10 cellular contexts compared by ENCODE assay signal in genomic region chr7:50317697-50318640, GRCh38. TPM values are rescaled to one million over a fixed set of nuclear protein-coding genes. Genes with fewer than 3 reads are reported as not detected.
DNase-seq lines count a peak whose midpoint lies in the region; ATAC-seq and TF ChIP-seq lines count a peak whose summit lies in the region.
"Had no signal": no experiment of that assay in that cellular context is flagged by ENCODE, and none has a peak within 500 bp of the region (broad histone marks: within the 10 kb centered on the region; RNA-seq: fewer than 3 reads in every experiment).

No MANE protein-coding gene starts in this region.

- TF ChIP-seq CTCF in upper lobe of left lung (IDR thresholded peaks at IDR 0.05): no peak

- no peak overlapping the region for H3K4me3 ChIP-seq in Karpas-422 (ENCODE audit: low read length)
- no peak overlapping the region for H3K4me3 ChIP-seq in upper lobe of left lung

- H3K4me2 ChIP-seq in Karpas-422 (ENCODE audit: low read depth, low read length, poor library complexity, severe bottlenecking): peak overlapping the region; percentile 58

- H3K4me3 Mint-ChIP-seq in activated naive CD8-positive, alpha-beta T cell treated with anti-CD3 and anti-CD28 coated beads, Interleukin-2, amount 50 U/mL, for 24 hours: peak overlapping the region; percentile 92

- no peaks in the 10 kb centered on the region for H3K27me3 Mint-ChIP-seq in activated naive CD8-positive, alpha-beta T cell treated with anti-CD3 and anti-CD28 coated beads, Interleukin-2, amount 50 U/mL, for 24 hours

- H3K27ac ChIP-seq in Karpas-422 (ENCODE audit: low read length) (peak overlapping the region; percentile 67), upper lobe of left lung (peak overlapping the region in 3 of 4 donors; percentile 8 to 63 (median 32))

- H3K36me3 Mint-ChIP-seq in activated naive CD8-positive, alpha-beta T cell treated with anti-CD3 and anti-CD28 coated beads, Interleukin-2, amount 50 U/mL, for 24 hours (ENCODE audit: low read depth): peaks cover 76% of the 10 kb centered on the region

- peaks cover 99% of the 10 kb centered on the region for H3K79me2 ChIP-seq in Karpas-422 (ENCODE audit: low read length)

- H3K36me3 ChIP-seq in Karpas-422 (ENCODE audit: insufficient read depth, low read length): peaks cover 48% of the 10 kb centered on the region
- H3K36me3 ChIP-seq in upper lobe of left lung: no peaks in the 10 kb centered on the region

- H3K9me3 ChIP-seq in Karpas-422 (ENCODE audit: low read length): no peaks in the 10 kb centered on the region
- H3K9me3 ChIP-seq in upper lobe of left lung: no peaks in the 10 kb centered on the region

- H2AFZ ChIP-seq in Karpas-422 (ENCODE audit: low read length): no peak overlapping the region

- DNase-seq in activated T-cell treated with anti-CD3 and anti-CD28 coated beads, Interleukin-2, amount 50 U/mL, for 1 hour: peak; percentile 60
- DNase-seq in activated T-cell treated with anti-CD3 and anti-CD28 coated beads for 4 hours: no peak
- no peak for DNase-seq in Karpas-422
- DNase-seq in activated naive CD8-positive, alpha-beta T cell treated with anti-CD3 and anti-CD28 coated beads, Interleukin-2, amount 50 U/mL, for 24 hours: no peak
- no peak for DNase-seq in upper lobe of left lung
- no peak for DNase-seq in NCI-H2081 treated with DMSO at 0.1 percent for 48 hours (lab: John Stamatoyannopoulos, UW)
- DNase-seq: NCI-H2171 treated with DMSO at 0.1 percent for 48 hours; stimulated activated CD4-positive, alpha-beta T cell treated with anti-CD3 and anti-CD28 coated beads, Interleukin-4, amount 100 ng/mL, for 4 hours had no signal

- H3K27me3 ChIP-seq in Karpas-422 (ENCODE audit: low read length) (no peaks in the 10 kb centered on the region), upper lobe of left lung (no peaks in the 10 kb centered on the region)

- 62 to 73% methylated on average over 16 of the region's 16 CpGs for WGBS in upper lobe of left lung, 2 donors

- no peak for TF ChIP-seq EP300 in upper lobe of left lung (IDR thresholded peaks at IDR 0.05)

- H4K20me1 ChIP-seq in Karpas-422 (ENCODE audit: insufficient read depth, low read depth, low read length): no peaks in the 10 kb centered on the region; the same call in 1 of the 2 replicates

- peak overlapping the region; percentile 96 for H3K27ac Mint-ChIP-seq in activated naive CD8-positive, alpha-beta T cell treated with anti-CD3 and anti-CD28 coated beads, Interleukin-2, amount 50 U/mL, for 24 hours

- peak; percentile 48 for ATAC-seq in activated naive CD8-positive, alpha-beta T cell treated with anti-CD3 and anti-CD28 coated beads, Interleukin-2, amount 50 U/mL, for 24 hours
- ATAC-seq in upper lobe of left lung (ENCODE audit: low FRiP score in 2 of 2) (no peak), GM18858 (IDR thresholded peaks at IDR 0.05; ENCODE audit: unreplicated experiment) (no peak), HG02840 (IDR thresholded peaks at IDR 0.05; ENCODE audit: low FRiP score, unreplicated experiment) (no peak)

- no peak for TF ChIP-seq POLR2A in upper lobe of left lung (IDR thresholded peaks at IDR 0.05)

- H3K4me1 Mint-ChIP-seq in activated naive CD8-positive, alpha-beta T cell treated with anti-CD3 and anti-CD28 coated beads, Interleukin-2, amount 50 U/mL, for 24 hours: peaks cover 98% of the 10 kb centered on the region

- peaks cover 98% of the 10 kb centered on the region for H3K4me1 ChIP-seq in Karpas-422 (ENCODE audit: low read length)
- H3K4me1 ChIP-seq in upper lobe of left lung: peaks cover 0 to 18% (median 12%) of the 10 kb centered on the region in 4 donors

- H3K9me3 Mint-ChIP-seq in activated naive CD8-positive, alpha-beta T cell treated with anti-CD3 and anti-CD28 coated beads, Interleukin-2, amount 50 U/mL, for 24 hours: no peaks in the 10 kb centered on the region

- 0 out of 2 replicates have a peak overlapping the region, but pooled peaks have one; percentile 8 for H3K9ac ChIP-seq in Karpas-422 (ENCODE audit: low read length)

- H3K9me2 ChIP-seq in Karpas-422 (replicated peaks; ENCODE audit: insufficient read depth, low read length): no peaks in the 10 kb centered on the region

RNA-seq across cellular contexts. Expression of gene IKZF1, which starts 13.5 kb away (rescaled TPM):
- total RNA-seq in Karpas-422 (2014; rRNA removed; shearing (Covaris generic); ENCODE audit: low replicate concordance): 117 and 118 TPM in 2 replicates
- 10 to 100 TPM; 33.8 to 65.1 (median 49.8) TPM for total RNA-seq in upper lobe of left lung
